15 cellular contexts compared by ENCODE assay signal in the genomic region with DNA sequence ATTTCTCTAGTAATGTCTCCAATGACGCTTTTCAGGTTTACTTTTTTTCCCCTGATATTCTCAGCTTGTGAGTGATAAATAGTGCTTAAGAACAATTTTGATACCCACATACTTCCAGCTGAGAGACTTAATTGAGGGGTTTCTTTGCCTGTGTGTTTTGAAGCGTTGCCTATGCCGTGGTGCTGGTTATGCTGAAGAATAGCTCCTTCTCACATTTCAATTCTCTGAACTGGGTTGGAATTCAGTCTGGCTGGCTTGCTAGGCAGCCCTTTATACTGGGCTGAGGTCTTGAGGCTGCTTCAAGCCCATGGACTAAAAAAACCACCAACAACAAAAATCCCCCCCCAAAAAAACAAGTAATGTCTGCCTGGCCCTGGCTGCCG.
DNase-seq lines count a peak whose midpoint lies in the region; ATAC-seq and TF ChIP-seq lines count a peak whose summit lies in the region.
"Had no signal": no experiment of that assay in that cellular context is flagged by ENCODE, and none has a peak within 500 bp of the region (broad histone marks: within the 10 kb centered on the region; RNA-seq: fewer than 3 reads in every experiment).

No MANE protein-coding gene starts in this region.

- H3K36me3 ChIP-seq in OCI-LY1 (ENCODE audit: insufficient read depth, low read length) (no peaks in the 10 kb centered on the region), neuron (ENCODE audit: insufficient read depth, low read length) (no peaks in the 10 kb centered on the region)
- H3K36me3 ChIP-seq: right atrium auricular region, SJSA1 had no signal

- no peak overlapping the region for H3K4me2 ChIP-seq in OCI-LY1 (ENCODE audit: low read length)

- CTCF ChIA-PET in activated CD4-positive, alpha-beta memory T cell treated with anti-CD3 and anti-CD28 coated beads for 36 hours (lab: Charles Lee) = no interaction called here

- H3K9ac ChIP-seq in OCI-LY1 (ENCODE audit: low read length) = no peak overlapping the region

- H3K4me1 Mint-ChIP-seq in activated CD4-positive, alpha-beta memory T cell treated with anti-CD3 and anti-CD28 coated beads for 36 hours (ENCODE audit: low read depth) = no peaks in the 10 kb centered on the region

- H3K4me3 Mint-ChIP-seq in activated CD4-positive, alpha-beta memory T cell treated with anti-CD3 and anti-CD28 coated beads for 36 hours = no peak overlapping the region
- H3K4me3 Mint-ChIP-seq: activated naive CD4-positive, alpha-beta T cell treated with anti-CD3 and anti-CD28 coated beads, Interleukin-2, amount 10 ng/mL, durations not matched to agents 7 days and 5 days had no signal

- H3K27me3 Mint-ChIP-seq in activated CD4-positive, alpha-beta memory T cell treated with anti-CD3 and anti-CD28 coated beads for 36 hours = no peaks in the 10 kb centered on the region
- H3K27me3 Mint-ChIP-seq: activated naive CD4-positive, alpha-beta T cell treated with anti-CD3 and anti-CD28 coated beads, Interleukin-2, amount 10 ng/mL, durations not matched to agents 7 days and 5 days; naive B cell had no signal

- no peaks in the 10 kb centered on the region for H3K36me3 Mint-ChIP-seq in activated CD4-positive, alpha-beta memory T cell treated with anti-CD3 and anti-CD28 coated beads for 36 hours
- H3K36me3 Mint-ChIP-seq: activated naive CD4-positive, alpha-beta T cell treated with anti-CD3 and anti-CD28 coated beads, Interleukin-2, amount 10 ng/mL, durations not matched to agents 7 days and 5 days; naive B cell had no signal

- no peaks in the 10 kb centered on the region for H3F3A ChIP-seq in OCI-LY1 (ENCODE audit: insufficient read depth, low read length)

- peaks cover 8% of the 10 kb centered on the region for H3K9me3 Mint-ChIP-seq in activated CD4-positive, alpha-beta memory T cell treated with anti-CD3 and anti-CD28 coated beads for 36 hours
- H3K9me3 Mint-ChIP-seq: activated naive CD4-positive, alpha-beta T cell treated with anti-CD3 and anti-CD28 coated beads, Interleukin-2, amount 10 ng/mL, durations not matched to agents 7 days and 5 days had no signal

- H4K20me1 ChIP-seq in OCI-LY1 (ENCODE audit: insufficient read depth, low read length) = no peaks in the 10 kb centered on the region

- DNase-seq in occipital lobe (lab: John Stamatoyannopoulos, UW) (no peak), DMS 273 (lab: John Stamatoyannopoulos, UW; ENCODE audit: unreplicated experiment) (no peak)
- DNase-seq in activated CD4-positive, alpha-beta memory T cell treated with anti-CD3 and anti-CD28 coated beads for 36 hours = no peak
- DNase-seq: activated naive CD4-positive, alpha-beta T cell treated with anti-CD3 and anti-CD28 coated beads, Interleukin-2, amount 10 ng/mL, durations not matched to agents 7 days and 5 days; hypothalamus; naive B cell; NCI-H1930; stimulated activated CD4-positive, alpha-beta T cell treated with anti-CD3 and anti-CD28 coated beads, Interleukin-4, amount 100 ng/mL, for 1 hour had no signal

- H3K4me1 ChIP-seq in OCI-LY1 (ENCODE audit: insufficient read depth, low read length, severe bottlenecking) (peaks cover 11% of the 10 kb centered on the region), neuron (ENCODE audit: insufficient read depth, low read length) (peaks cover 29% of the 10 kb centered on the region)
- H3K4me1 ChIP-seq: right atrium auricular region had no signal

- no peaks in the 10 kb centered on the region for H3K9me3 ChIP-seq in OCI-LY1 (ENCODE audit: low read length)
- H3K9me3 ChIP-seq in neuron (ENCODE audit: low read length) = no peaks in the 10 kb centered on the region
- H3K9me3 ChIP-seq: right atrium auricular region, SJSA1 had no signal

- H3K27ac ChIP-seq in OCI-LY1 (ENCODE audit: low read depth, low read length, poor library complexity, severe bottlenecking) = peak overlapping the region; percentile 9
- H3K27ac ChIP-seq: right atrium auricular region, SJSA1 had no signal

- H3K4me3 ChIP-seq in OCI-LY1 (ENCODE audit: low read depth, low read length, poor library complexity, severe bottlenecking) = no peak overlapping the region
- H3K4me3 ChIP-seq in neuron (ENCODE audit: low read length) = no peak overlapping the region
- H3K4me3 ChIP-seq: right atrium auricular region, SJSA1 had no signal

- no peak overlapping the region for H3K27ac Mint-ChIP-seq in activated CD4-positive, alpha-beta memory T cell treated with anti-CD3 and anti-CD28 coated beads for 36 hours
- H3K27ac Mint-ChIP-seq: activated naive CD4-positive, alpha-beta T cell treated with anti-CD3 and anti-CD28 coated beads, Interleukin-2, amount 10 ng/mL, durations not matched to agents 7 days and 5 days had no signal

- ATAC-seq in GM19351 (IDR thresholded peaks at IDR 0.05; ENCODE audit: unreplicated experiment) (peak; percentile 38), HG03135 (IDR thresholded peaks at IDR 0.05; ENCODE audit: unreplicated experiment) (peak; percentile 15), GM18511 (IDR thresholded peaks at IDR 0.05; ENCODE audit: unreplicated experiment) (no peak)

- POLR2A ChIA-PET in activated CD4-positive, alpha-beta memory T cell treated with anti-CD3 and anti-CD28 coated beads for 36 hours (lab: Charles Lee) = no interaction called here

- H2AFZ ChIP-seq in OCI-LY1 (ENCODE audit: low read length) (no peak overlapping the region), neuron (ENCODE audit: low read depth, low read length) (peak overlapping the region; percentile 32)

- no peaks in the 10 kb centered on the region for H3K79me2 ChIP-seq in OCI-LY1 (ENCODE audit: insufficient read depth, low read length)

- no peak for TF ChIP-seq CTCF in OCI-LY1 (IDR thresholded peaks at IDR 0.05; ENCODE audit: low read length)

- intact Hi-C loops in activated CD4-positive, alpha-beta memory T cell treated with anti-CD3 and anti-CD28 coated beads for 36 hours (cut with micrococcal nuclease) = no loop called here

- H3K9me2 ChIP-seq in OCI-LY1 (ENCODE audit: low read depth, low read length) = no peaks in the 10 kb centered on the region

- H3K27me3 ChIP-seq in OCI-LY1 (ENCODE audit: insufficient read depth, low read length) (no peaks in the 10 kb centered on the region), neuron (ENCODE audit: insufficient read depth, low read length) (no peaks in the 10 kb centered on the region)
- H3K27me3 ChIP-seq: right atrium auricular region, SJSA1 had no signal
